Comparison of ENCODE assay signal across 18 cellular contexts in genomic region chr1:218414060-218414728, GRCh38.
A peak's percentile ranks its signal among the peaks of the same experiment; 100 is the strongest.
DNase-seq lines count a peak whose midpoint lies in the region; ATAC-seq, FAIRE-seq and TF ChIP-seq lines count a peak whose summit lies in the region.
"Had no signal": no experiment of that assay in that cellular context is flagged by ENCODE, and none has a peak within 500 bp of the region (broad histone marks: within the 10 kb centered on the region; RNA-seq: fewer than 3 reads in every experiment).

No MANE protein-coding gene starts in this region.

- H3K9me3 Mint-ChIP-seq in astrocyte (ENCODE audit: unreplicated experiment), result peaks cover 2% of the 10 kb centered on the region
- H3K9me3 Mint-ChIP-seq in CD4-positive, alpha-beta memory T cell, result peaks cover 0 to 9% (median 5%) of the 10 kb centered on the region in 8 donors

- no peaks in the 10 kb centered on the region for H3K27me3 Mint-ChIP-seq in astrocyte (ENCODE audit: low read depth, unreplicated experiment)
- peaks cover 0 to 3% of the 10 kb centered on the region in 2 donors for H3K27me3 Mint-ChIP-seq in CD4-positive, alpha-beta memory T cell
- H3K27me3 Mint-ChIP-seq: B cell had no signal

- no peak for FAIRE-seq in astrocyte (lab: Jason Lieb, UNC)
- FAIRE-seq: GM12892, GM18507, HepG2 had no signal

- H3K4me1 ChIP-seq in cardiac muscle cell (ENCODE audit: low read depth) (peaks cover 30% of the 10 kb centered on the region), right cardiac atrium (ENCODE audit: control insufficient read depth, insufficient read depth, low read length) (no peaks in the 10 kb centered on the region), astrocyte (ENCODE audit: insufficient read depth, low read length) (peaks cover 22% of the 10 kb centered on the region), psoas muscle (peaks cover 47% of the 10 kb centered on the region)
- no peaks in the 10 kb centered on the region for H3K4me1 ChIP-seq in CD4-positive, alpha-beta memory T cell (ENCODE audit: insufficient read depth, low read length)

- no peak overlapping the region for H3K4me2 ChIP-seq in astrocyte (ENCODE audit: low read length)
- H3K4me2 ChIP-seq: BLaER1 treated with 17β-estradiol and CSF1 and Interleukin-3, amounts not matched to agents 10 nM and 100 nM had no signal

- CTCF ChIA-PET in CD4-positive, alpha-beta memory T cell (lab: Charles Lee; ENCODE audit: partially characterized antibody), result no interaction called here

- no peak for DNase-seq in cardiac muscle cell (ENCODE audit: low read depth in 1 of 2, low spot score in 1 of 2)
- DNase-seq in right cardiac atrium, result no peak
- no peak for DNase-seq in astrocyte (ENCODE audit: low read depth)
- peak in 1 of 2 donors; percentile 76 for DNase-seq in psoas muscle
- no peak for DNase-seq in HuH-7 (ENCODE audit: low spot score)
- DNase-seq in CD4-positive, alpha-beta memory T cell, result no peak
- DNase-seq in COR-L47 (lab: John Stamatoyannopoulos, UW), result no peak
- DNase-seq: DMS153, DMS79, GDM1, GOT3, H7 had no signal

- peak overlapping the region; percentile 45 for H3K27ac Mint-ChIP-seq in astrocyte (ENCODE audit: unreplicated experiment)
- no peak overlapping the region for H3K27ac Mint-ChIP-seq in CD4-positive, alpha-beta memory T cell
- H3K27ac Mint-ChIP-seq: B cell had no signal

- H3K36me3 Mint-ChIP-seq in astrocyte (ENCODE audit: low read depth, unreplicated experiment), result peaks cover 60% of the 10 kb centered on the region
- H3K36me3 Mint-ChIP-seq in CD4-positive, alpha-beta memory T cell, result no peaks in the 10 kb centered on the region

- intact Hi-C loops in right cardiac atrium (cut with DNase I) (no loop called here), psoas muscle (cut with DNase I) (no loop called here)
- intact Hi-C loops in CD4-positive, alpha-beta memory T cell (cut with micrococcal nuclease), result no loop called here

- WGBS in right cardiac atrium, result 87% methylated on average over 6 of the region's 6 CpGs
- 31 to 50% (median 32%) methylated on average over 6 of the region's 6 CpGs for WGBS in psoas muscle, 3 donors

- no peaks in the 10 kb centered on the region for H3K9me3 ChIP-seq in cardiac muscle cell (ENCODE audit: low read depth)
- H3K9me3 ChIP-seq in right cardiac atrium (ENCODE audit: control insufficient read depth, low read length), result no peaks in the 10 kb centered on the region
- no peaks in the 10 kb centered on the region for H3K9me3 ChIP-seq in astrocyte (ENCODE audit: insufficient read depth, low read depth, low read length)
- no peaks in the 10 kb centered on the region for H3K9me3 ChIP-seq in psoas muscle
- H3K9me3 ChIP-seq in CD4-positive, alpha-beta memory T cell (ENCODE audit: control insufficient read depth in 1 of 2, low read length in 2 of 2), result no peaks in the 10 kb centered on the region

- peak overlapping the region; percentile 53 for H3K27ac ChIP-seq in cardiac muscle cell
- H3K27ac ChIP-seq in right cardiac atrium (ENCODE audit: low read length), result no peak overlapping the region
- no peak overlapping the region for H3K27ac ChIP-seq in astrocyte (ENCODE audit: low read depth, low read length)
- H3K27ac ChIP-seq in psoas muscle, result peak overlapping the region; percentile 56
- no peak overlapping the region for H3K27ac ChIP-seq in CD4-positive, alpha-beta memory T cell (ENCODE audit: low read depth, low read length)
- H3K27ac ChIP-seq: BLaER1 treated with 17β-estradiol and CSF1 and Interleukin-3, amounts not matched to agents 10 nM and 100 nM had no signal

- peak overlapping the region; percentile 1 for H3K4me3 Mint-ChIP-seq in astrocyte (ENCODE audit: unreplicated experiment)
- no peak overlapping the region for H3K4me3 Mint-ChIP-seq in CD4-positive, alpha-beta memory T cell
- H3K4me3 Mint-ChIP-seq: B cell had no signal

- peaks cover 23% of the 10 kb centered on the region for H4K20me1 ChIP-seq in astrocyte (ENCODE audit: insufficient read depth, low read length)
- H4K20me1 ChIP-seq: BLaER1 treated with 17β-estradiol and CSF1 and Interleukin-3, amounts not matched to agents 10 nM and 100 nM had no signal

- ATAC-seq in right cardiac atrium (no peak), psoas muscle (peak; percentile 41 to 76 (median 54))
- ATAC-seq: HCT116, HepG2 had no signal

- H3K9ac ChIP-seq in astrocyte (ENCODE audit: low read length), result no peak overlapping the region
- H3K9ac ChIP-seq: BLaER1 treated with 17β-estradiol and CSF1 and Interleukin-3, amounts not matched to agents 10 nM and 100 nM had no signal

- peaks cover 62% of the 10 kb centered on the region for H3K4me1 Mint-ChIP-seq in astrocyte (ENCODE audit: low read depth, unreplicated experiment)
- H3K4me1 Mint-ChIP-seq in CD4-positive, alpha-beta memory T cell, result no peaks in the 10 kb centered on the region
- H3K4me1 Mint-ChIP-seq: B cell had no signal

- TF ChIP-seq CTCF in cardiac muscle cell (IDR thresholded peaks at IDR 0.05; ENCODE audit: low read depth, low read length) (no peak), astrocyte (IDR thresholded peaks at IDR 0.05; ENCODE audit: insufficient read depth, low read depth, low read length) (no peak), psoas muscle (IDR thresholded peaks at IDR 0.05) (no peak)

- H2AFZ ChIP-seq in astrocyte (ENCODE audit: low read depth, low read length), result no peak overlapping the region

- H3K36me3 ChIP-seq in cardiac muscle cell (peaks cover 45% of the 10 kb centered on the region), astrocyte (ENCODE audit: insufficient read depth, low read length) (peaks cover 8% of the 10 kb centered on the region), psoas muscle (ENCODE audit: insufficient read depth in 1 of 2, low read depth in 1 of 2) (no peaks in the 10 kb centered on the region)
- H3K36me3 ChIP-seq in CD4-positive, alpha-beta memory T cell (ENCODE audit: insufficient read depth, low read length), result no peaks in the 10 kb centered on the region
- H3K36me3 ChIP-seq: BLaER1 treated with 17β-estradiol and CSF1 and Interleukin-3, amounts not matched to agents 10 nM and 100 nM had no signal

- H3K4me3 ChIP-seq in cardiac muscle cell (no peak overlapping the region), right cardiac atrium (ENCODE audit: low read length) (no peak overlapping the region), astrocyte (ENCODE audit: insufficient read depth, low read depth, low read length) (no peak overlapping the region), psoas muscle (no peak overlapping the region)
- no peak overlapping the region for H3K4me3 ChIP-seq in CD4-positive, alpha-beta memory T cell (ENCODE audit: low read length in 2 of 2)
- H3K4me3 ChIP-seq: BLaER1 treated with 17β-estradiol and CSF1 and Interleukin-3, amounts not matched to agents 10 nM and 100 nM had no signal

- H3K79me2 ChIP-seq in astrocyte (ENCODE audit: insufficient read depth, low read length), result peaks cover 81% of the 10 kb centered on the region

- POLR2A ChIA-PET in CD4-positive, alpha-beta memory T cell (lab: Charles Lee; ENCODE audit: partially characterized antibody), result no interaction called here

- H3K27me3 ChIP-seq in cardiac muscle cell (no peaks in the 10 kb centered on the region), right cardiac atrium (ENCODE audit: control insufficient read depth, insufficient read depth) (no peaks in the 10 kb centered on the region), astrocyte (ENCODE audit: insufficient read depth, low read length) (no peaks in the 10 kb centered on the region), psoas muscle (ENCODE audit: insufficient read depth in 3 of 3, low read length in 2 of 3) (no peaks in the 10 kb centered on the region)
- no peaks in the 10 kb centered on the region for H3K27me3 ChIP-seq in CD4-positive, alpha-beta memory T cell (ENCODE audit: insufficient read depth, low read length)
- H3K27me3 ChIP-seq: BLaER1 treated with 17β-estradiol and CSF1 and Interleukin-3, amounts not matched to agents 10 nM and 100 nM had no signal

Comparison
In these comparisons a context has a peak if more than half of its experiments do, and no peak if none do; other contexts are left out.
1. H3K27ac ChIP-seq: peak in cardiac muscle cell (single experiment) and psoas muscle (single experiment); none in right cardiac atrium (single experiment), astrocyte (single experiment) and CD4-positive, alpha-beta memory T cell (single experiment).
2. ATAC-seq: peak in psoas muscle (4 of 4); none in right cardiac atrium (0 of 2).